In genomic region chr12:88167384-88167783, GRCh38 we compare ENCODE assay signal across 1 cellular context.
TF ChIP-seq lines count a peak whose summit lies in the region.

No MANE protein-coding gene starts in this region.

TF ChIP-seq in A549, 52 proteins besides CTCF, POLR2A, EP300 and RAD21 (continued from another document):
- TF ChIP-seq PBX3 (IDR thresholded peaks at IDR 0.05), result no peak
- TF ChIP-seq JUN (IDR thresholded peaks at IDR 0.05), result no peak
- TF ChIP-seq FOSB (CRISPR knock-in tag; IDR thresholded peaks at IDR 0.05), result no peak
- TF ChIP-seq ZFP36 (IDR thresholded peaks at IDR 0.05; ENCODE audit: borderline replicate concordance, partially characterized antibody), result no peak
- TF ChIP-seq ATOH8 (CRISPR knock-in tag; IDR thresholded peaks at IDR 0.05; ENCODE audit: low read depth), result no peak
